In the genomic region with DNA sequence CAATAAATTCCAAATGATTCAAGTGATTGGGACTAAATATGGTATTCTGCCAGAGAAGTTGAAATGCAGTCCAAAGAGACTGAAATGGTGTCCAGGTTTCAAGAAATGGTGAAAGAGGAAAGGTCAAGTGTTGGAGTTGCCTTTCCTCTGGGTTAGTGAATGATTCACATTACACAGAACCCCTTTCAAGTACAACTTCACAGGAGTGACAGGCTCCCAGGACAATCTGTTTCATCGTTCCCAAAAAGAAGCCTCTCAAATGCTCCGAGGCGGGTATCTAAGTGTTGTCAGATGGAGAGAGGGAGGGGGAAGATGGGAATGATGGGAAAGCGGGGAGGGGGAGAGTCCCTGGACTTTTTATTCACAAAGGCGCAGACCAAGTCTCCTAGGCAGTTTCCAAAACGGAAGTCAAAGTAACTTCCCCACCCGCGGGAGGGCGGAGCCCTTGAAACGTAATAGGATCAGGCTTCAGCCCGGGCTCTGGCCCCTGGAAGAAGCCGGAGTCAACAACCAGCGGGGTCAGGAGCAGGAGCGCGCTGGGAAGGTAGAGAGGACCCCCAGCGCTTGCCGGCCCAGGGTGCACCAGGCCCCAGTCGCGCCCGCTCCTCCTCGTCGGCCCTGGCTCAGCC, we compare ENCODE assay signal across 8 cellular contexts. TPM values are rescaled to one million over a fixed set of nuclear protein-coding genes. Genes with fewer than 3 reads are reported as not detected.
A peak's percentile ranks its signal among the peaks of the same experiment; 100 is the strongest.
DNase-seq lines count a peak whose midpoint lies in the region; ATAC-seq, FAIRE-seq and TF ChIP-seq lines count a peak whose summit lies in the region.

No MANE protein-coding gene starts in this region.

- H3K4me1 ChIP-seq in spleen: peaks cover 15 to 55% (median 31%) of the 10 kb centered on the region in 6 donors

- TF ChIP-seq POLR2A in spleen (IDR thresholded peaks at IDR 0.05): peak in 1 of 3 donors; percentile 21

- WGBS in spleen, 5 donors: 0 to 2% (median 0%) methylated on average over 11 to 22 of the region's 22 CpGs

- peak overlapping the region; percentile 90 for H3K4me3 ChIP-seq in bronchial epithelial cell (ENCODE audit: low read depth, low read length)
- peak overlapping the region; percentile 82 to 100 (median 94) for H3K4me3 ChIP-seq in spleen

- FAIRE-seq in bronchial epithelial cell (lab: Jason Lieb, UNC): no peak

- no peaks in the 10 kb centered on the region for H3K9me3 ChIP-seq in spleen

- H3K27me3 ChIP-seq in bronchial epithelial cell (ENCODE audit: control insufficient read depth, insufficient read depth, low read length): no peaks in the 10 kb centered on the region
- H3K27me3 ChIP-seq in spleen (replicated peaks in 1 of 7): no peaks in the 10 kb centered on the region

- DNase-seq in activated CD8-positive, alpha-beta memory T cell treated with anti-CD3 and anti-CD28 coated beads, Interleukin-2, amount 50 U/mL, for 24 hours (ENCODE audit: extremely low read depth): peak; percentile 20
- DNase-seq in activated CD8-positive, alpha-beta memory T cell treated with anti-CD3 and anti-CD28 coated beads for 24 hours: no peak
- DNase-seq in NCI-H1092 treated with DMSO at 0.1 percent for 48 hours (lab: John Stamatoyannopoulos, UW) (peak; percentile 69), SW 1271 (lab: John Stamatoyannopoulos, UW) (peak; percentile 60 to 83), bronchial epithelial cell (ENCODE audit: low read depth) (peak; percentile 71), inferior parietal cortex (ENCODE audit: extremely low spot score) (peak; percentile 85), spleen (peak; percentile 95)

- no peaks in the 10 kb centered on the region for H3K36me3 ChIP-seq in bronchial epithelial cell (ENCODE audit: control insufficient read depth, insufficient read depth, low read length)
- no peaks in the 10 kb centered on the region for H3K36me3 ChIP-seq in spleen

- peak; percentile 39 for ATAC-seq in HG02678 (IDR thresholded peaks at IDR 0.05; ENCODE audit: unreplicated experiment)

- intact Hi-C loops in spleen (cut with DNase I; ENCODE audit: low total_unique reads): no loop called here

- TF ChIP-seq CTCF in bronchial epithelial cell (IDR thresholded peaks at IDR 0.05; ENCODE audit: insufficient read depth, low read length, severe bottlenecking): no peak
- TF ChIP-seq CTCF in spleen (IDR thresholded peaks at IDR 0.05 in 8 of 11, conservative IDR thresholded peaks at IDR 0.05 in 3 of 11): no peak

- H3K27ac ChIP-seq in spleen: peak overlapping the region; percentile 93 to 99 (median 98)

RNA-seq across cellular contexts. Expression of a gene that starts 0.7 kb away (rescaled TPM):
- total RNA-seq in bronchial epithelial cell: 14.6 and 16.6 TPM in 2 replicates
- total RNA-seq in spleen: 10 to 100 TPM; 22.3 to 44.4 (median 32.0) TPM
- polyA plus RNA-seq in spleen: 1 to 10 TPM; 6.3 to 9.6 (median 9.0) TPM
